18 cellular contexts compared by ENCODE assay signal in the genomic region with DNA sequence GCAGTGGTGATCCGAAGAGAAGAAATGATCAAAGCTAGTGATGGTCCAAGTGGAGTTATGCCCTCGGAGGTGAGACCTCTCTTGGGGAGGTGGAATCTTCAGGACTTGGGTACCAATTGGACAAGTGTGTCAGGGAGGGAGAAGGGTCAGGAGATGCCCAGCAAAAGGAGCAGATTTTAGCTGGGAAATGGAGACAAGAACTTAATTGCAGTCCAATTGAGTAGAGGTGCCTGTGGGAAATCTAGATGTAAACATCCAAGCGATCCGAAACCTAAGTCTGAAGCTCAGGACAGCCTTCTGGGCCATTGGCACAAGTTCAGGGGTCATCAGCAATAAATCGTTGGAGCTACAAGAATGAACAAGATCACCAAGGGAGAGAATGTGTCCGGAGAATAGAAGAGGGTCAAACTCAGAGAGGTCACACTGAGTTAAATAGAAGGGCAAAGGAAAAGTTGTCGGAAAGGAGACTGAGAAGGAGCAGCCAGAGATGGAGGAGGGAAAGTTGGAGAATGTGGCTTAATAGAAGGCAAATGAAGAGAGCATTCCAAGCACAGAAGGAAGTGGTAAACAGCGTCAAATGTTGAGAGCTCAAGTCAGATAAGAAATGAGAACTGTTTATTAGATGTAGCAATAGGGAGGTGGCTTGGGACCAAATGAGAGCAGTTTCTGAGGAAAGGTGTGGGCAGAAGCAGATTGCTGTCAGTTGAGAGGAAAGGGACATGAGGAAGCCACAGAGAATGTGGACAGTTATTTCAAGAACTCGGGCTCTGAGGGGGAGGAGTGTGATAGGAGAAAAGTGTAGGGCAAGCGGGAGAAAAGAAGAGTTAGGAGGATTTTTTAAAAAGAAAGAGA.
DNase-seq lines count a peak whose midpoint lies in the region; ATAC-seq and TF ChIP-seq lines count a peak whose summit lies in the region.
"Had no signal": no experiment of that assay in that cellular context is flagged by ENCODE, and none has a peak within 500 bp of the region (broad histone marks: within the 10 kb centered on the region; RNA-seq: fewer than 3 reads in every experiment).

No MANE protein-coding gene starts in this region.

- peak overlapping the region; percentile 17 for H3K4me2 ChIP-seq in fibroblast of lung (ENCODE audit: extremely low read depth, insufficient read depth, low read length)
- H3K4me2 ChIP-seq in osteoblast (ENCODE audit: insufficient read depth, low read length), result no peak overlapping the region

- peaks cover 2% of the 10 kb centered on the region for H3K4me1 Mint-ChIP-seq in activated CD4-positive, alpha-beta T cell treated with anti-CD3 and anti-CD28 coated beads, Interleukin-2, amount 10 ng/mL, durations not matched to agents 7 days and 5 days

- DNase-seq in EH (ENCODE audit: low read depth) (peak; percentile 85), NOMO-1 (lab: John Stamatoyannopoulos, UW; ENCODE audit: unreplicated experiment in 2 of 2) (peak; percentile 95 to 96), fibroblast of lung (ENCODE audit: low read depth in 2 of 2) (peak; percentile 66 to 89), osteoblast (ENCODE audit: insufficient read length, low spot score, missing footprints) (no peak), NCI-H187 treated with DMSO at 0.1 percent for 48 hours (lab: John Stamatoyannopoulos, UW) (no peak)
- no peak for DNase-seq in activated CD4-positive, alpha-beta T cell treated with anti-CD3 and anti-CD28 coated beads, Interleukin-2, amount 10 ng/mL, durations not matched to agents 7 days and 5 days
- DNase-seq: CD8-positive, alpha-beta T cell; effector memory CD8-positive, alpha-beta T cell; HCEC 1CT; mammary epithelial cell; NCI-H2171; posterior cingulate gyrus; stimulated activated CD4-positive, alpha-beta T cell treated with anti-CD3 and anti-CD28 coated beads, Interleukin-2, amount 100 ng/mL, for 24 hours; stimulated activated naive CD4-positive, alpha-beta T cell treated with Interleukin-2 at 50 U/mL for 16 hours had no signal

- H3K27me3 Mint-ChIP-seq in activated CD4-positive, alpha-beta T cell treated with anti-CD3 and anti-CD28 coated beads, Interleukin-2, amount 10 ng/mL, durations not matched to agents 7 days and 5 days, result no peaks in the 10 kb centered on the region
- H3K27me3 Mint-ChIP-seq: effector memory CD8-positive, alpha-beta T cell; IgD-negative memory B cell had no signal

- POLR2A ChIA-PET in activated CD4-positive, alpha-beta T cell treated with anti-CD3 and anti-CD28 coated beads, Interleukin-2, amount 10 ng/mL, durations not matched to agents 7 days and 5 days (lab: Charles Lee), result no interaction called here

- H3K27ac ChIP-seq in fibroblast of lung (ENCODE audit: insufficient read depth, low read length), result peak overlapping the region; percentile 17
- H3K27ac ChIP-seq in osteoblast (ENCODE audit: low read depth, low read length), result peak overlapping the region; percentile 57
- H3K27ac ChIP-seq: VCaP had no signal

- H3K4me3 ChIP-seq in fibroblast of lung (replicated peaks in 1 of 4; ENCODE audit: control extremely low read depth in 1 of 4, insufficient read depth in 1 of 4, low read depth in 3 of 4, low read length in 4 of 4) (no peak overlapping the region), osteoblast (ENCODE audit: insufficient read depth, low read length) (no peak overlapping the region)

- TF ChIP-seq CTCF in fibroblast of lung (conservative IDR thresholded peaks at IDR 0.05 in 1 of 2, IDR thresholded peaks at IDR 0.05 in 1 of 2; ENCODE audit: low read depth in 1 of 2, low read length in 2 of 2) (no peak), osteoblast (IDR thresholded peaks at IDR 0.05; ENCODE audit: extremely low read depth, low read depth, low read length) (no peak)

- no peak overlapping the region for H3K9ac ChIP-seq in fibroblast of lung (ENCODE audit: insufficient read depth, low read length)

- ATAC-seq in GM18511 (IDR thresholded peaks at IDR 0.05; ENCODE audit: unreplicated experiment) (no peak), HG03520 (IDR thresholded peaks at IDR 0.05; ENCODE audit: unreplicated experiment) (no peak)
- ATAC-seq: CD8-positive, alpha-beta T cell; effector memory CD8-positive, alpha-beta T cell had no signal

- H3K9me3 Mint-ChIP-seq in activated CD4-positive, alpha-beta T cell treated with anti-CD3 and anti-CD28 coated beads, Interleukin-2, amount 10 ng/mL, durations not matched to agents 7 days and 5 days, result peaks cover 2% of the 10 kb centered on the region
- H3K9me3 Mint-ChIP-seq: CD8-positive, alpha-beta T cell; effector memory CD8-positive, alpha-beta T cell had no signal

- H3K27ac Mint-ChIP-seq in activated CD4-positive, alpha-beta T cell treated with anti-CD3 and anti-CD28 coated beads, Interleukin-2, amount 10 ng/mL, durations not matched to agents 7 days and 5 days, result no peak overlapping the region
- H3K27ac Mint-ChIP-seq: CD8-positive, alpha-beta T cell; effector memory CD8-positive, alpha-beta T cell; IgD-negative memory B cell had no signal

- CTCF ChIA-PET in activated CD4-positive, alpha-beta T cell treated with anti-CD3 and anti-CD28 coated beads, Interleukin-2, amount 10 ng/mL, durations not matched to agents 7 days and 5 days (lab: Charles Lee), result no interaction called here

- H3K9me3 ChIP-seq in fibroblast of lung (ENCODE audit: control insufficient read depth, insufficient read depth, low read depth, low read length) (no peaks in the 10 kb centered on the region), osteoblast (ENCODE audit: low read depth, low read length) (no peaks in the 10 kb centered on the region)

- H3K27me3 ChIP-seq in fibroblast of lung (ENCODE audit: control insufficient read depth, insufficient read depth, low read length) (no peaks in the 10 kb centered on the region), osteoblast (ENCODE audit: insufficient read depth, low read length) (no peaks in the 10 kb centered on the region)

- H3K4me1 ChIP-seq in fibroblast of lung (ENCODE audit: control insufficient read depth, extremely low read depth, insufficient read depth, low read length) (peaks cover 10% of the 10 kb centered on the region), osteoblast (ENCODE audit: insufficient read depth, low read length) (peaks cover 40% of the 10 kb centered on the region)

- H2AFZ ChIP-seq in fibroblast of lung (ENCODE audit: low read length), result peak overlapping the region; percentile 56
- H2AFZ ChIP-seq in osteoblast (ENCODE audit: low read length), result no peak overlapping the region

- H4K20me1 ChIP-seq in fibroblast of lung (ENCODE audit: control insufficient read depth, extremely low read depth, insufficient read depth, low read length) (no peaks in the 10 kb centered on the region), osteoblast (ENCODE audit: insufficient read depth, low read length) (no peaks in the 10 kb centered on the region)

- H3K36me3 Mint-ChIP-seq in activated CD4-positive, alpha-beta T cell treated with anti-CD3 and anti-CD28 coated beads, Interleukin-2, amount 10 ng/mL, durations not matched to agents 7 days and 5 days (ENCODE audit: low read depth), result no peaks in the 10 kb centered on the region
- H3K36me3 Mint-ChIP-seq: CD8-positive, alpha-beta T cell had no signal

- H3K4me3 Mint-ChIP-seq in activated CD4-positive, alpha-beta T cell treated with anti-CD3 and anti-CD28 coated beads, Interleukin-2, amount 10 ng/mL, durations not matched to agents 7 days and 5 days, result no peak overlapping the region
- H3K4me3 Mint-ChIP-seq: CD8-positive, alpha-beta T cell; effector memory CD8-positive, alpha-beta T cell; IgD-negative memory B cell had no signal

- no peaks in the 10 kb centered on the region for H3K79me2 ChIP-seq in fibroblast of lung (ENCODE audit: control insufficient read depth, insufficient read depth, low read length)
- H3K79me2 ChIP-seq in osteoblast (ENCODE audit: insufficient read depth, low read length), result no peaks in the 10 kb centered on the region

- H3K36me3 ChIP-seq in fibroblast of lung (ENCODE audit: control insufficient read depth, insufficient read depth, low read length), result no peaks in the 10 kb centered on the region
- no peaks in the 10 kb centered on the region for H3K36me3 ChIP-seq in osteoblast (ENCODE audit: insufficient read depth, low read length)

Comparison
In these comparisons a context has a peak if more than half of its experiments do, and no peak if none do; other contexts are left out.
1. DNase-seq: peak in EH (single experiment), NOMO-1 (2 of 2) and fibroblast of lung (2 of 2); none in osteoblast (single experiment), NCI-H187 treated with DMSO at 0.1 percent for 48 hours (single experiment) and activated CD4-positive, alpha-beta T cell treated with anti-CD3 and anti-CD28 coated beads, Interleukin-2, amount 10 ng/mL, durations not matched to agents 7 days and 5 days (single experiment).